Comparison of ENCODE assay signal across 15 cellular contexts in the genomic region with DNA sequence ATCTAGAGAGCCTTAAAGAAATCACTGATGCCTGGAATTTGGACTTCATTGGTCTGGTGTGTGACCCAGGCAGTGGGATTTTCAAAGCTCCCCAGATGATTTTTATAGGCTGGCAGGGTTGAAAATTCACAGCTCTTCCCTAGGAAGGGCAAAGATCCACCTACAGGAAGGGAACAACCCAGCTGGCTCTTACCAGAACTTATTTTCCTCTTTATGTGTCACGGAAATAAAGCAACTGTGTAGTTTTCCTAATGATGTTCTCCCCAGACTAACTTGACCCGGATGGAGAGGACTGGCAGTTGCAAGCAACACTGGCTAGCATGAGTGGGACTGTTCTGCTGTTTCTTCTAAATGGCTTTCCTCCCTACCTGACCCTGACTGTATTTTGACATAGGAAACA.
"Had no signal": no experiment of that assay in that cellular context is flagged by ENCODE, and none has a peak within 500 bp of the region (broad histone marks: within the 10 kb centered on the region; RNA-seq: fewer than 3 reads in every experiment).

No MANE protein-coding gene starts in this region.

- H3K9me3 Mint-ChIP-seq: activated CD4-positive, alpha-beta memory T cell treated with anti-CD3 and anti-CD28 coated beads, Interleukin-2, amount 10 ng/mL, durations not matched to agents 7 days and 5 days; activated naive CD4-positive, alpha-beta T cell treated with anti-CD3 and anti-CD28 coated beads, Interleukin-2, amount 50 U/mL, for 24 hours; activated T-cell treated with anti-CD3 and anti-CD28 coated beads, Interleukin-2, amount 50 U/mL, for 24 hours; memory B cell; stimulated activated effector memory CD8-positive, alpha-beta T cell treated with anti-CD3 and anti-CD28 coated beads, Interleukin-12 subunit alpha, Interleukin-12 subunit beta, amount 100 ng/mL, for 72 hours had no signal

- ATAC-seq: activated CD4-positive, alpha-beta T cell treated with anti-CD3 and anti-CD28 coated beads for 36 hours had no signal

- H3K4me3 ChIP-seq: adrenal gland, heart right ventricle, left ventricle myocardium inferior, prostate gland, tibial artery had no signal

- H3K27me3 ChIP-seq: adrenal gland, heart right ventricle, tibial artery had no signal

- DNase-seq: activated CD4-positive, alpha-beta memory T cell treated with anti-CD3 and anti-CD28 coated beads, Interleukin-2, amount 10 ng/mL, durations not matched to agents 7 days and 5 days; activated CD4-positive, alpha-beta T cell treated with anti-CD3 and anti-CD28 coated beads for 36 hours; activated effector memory CD4-positive, alpha-beta T cell treated with anti-CD3 and anti-CD28 coated beads, Interleukin-2, amount 50 U/mL, for 16 hours; activated T-cell treated with anti-CD3 and anti-CD28 coated beads, Interleukin-2, amount 50 U/mL, for 24 hours; foreskin melanocyte; heart right ventricle; left ventricle myocardium inferior; stimulated activated CD4-positive, alpha-beta T cell treated with anti-CD3 and anti-CD28 coated beads, Interleukin-2, amount 100 ng/mL, for 24 hours; WERI-Rb-1 had no signal

- H3K27ac ChIP-seq: adrenal gland, prostate gland, tibial artery, WERI-Rb-1 had no signal

- H3K27ac Mint-ChIP-seq: activated CD4-positive, alpha-beta memory T cell treated with anti-CD3 and anti-CD28 coated beads, Interleukin-2, amount 10 ng/mL, durations not matched to agents 7 days and 5 days; activated CD4-positive, alpha-beta T cell treated with anti-CD3 and anti-CD28 coated beads for 36 hours; activated naive CD4-positive, alpha-beta T cell treated with anti-CD3 and anti-CD28 coated beads, Interleukin-2, amount 50 U/mL, for 24 hours; activated T-cell treated with anti-CD3 and anti-CD28 coated beads, Interleukin-2, amount 50 U/mL, for 24 hours; memory B cell; stimulated activated effector memory CD8-positive, alpha-beta T cell treated with anti-CD3 and anti-CD28 coated beads, Interleukin-12 subunit alpha, Interleukin-12 subunit beta, amount 100 ng/mL, for 72 hours had no signal

- H3K27me3 Mint-ChIP-seq: activated CD4-positive, alpha-beta memory T cell treated with anti-CD3 and anti-CD28 coated beads, Interleukin-2, amount 10 ng/mL, durations not matched to agents 7 days and 5 days; activated CD4-positive, alpha-beta T cell treated with anti-CD3 and anti-CD28 coated beads for 36 hours; activated naive CD4-positive, alpha-beta T cell treated with anti-CD3 and anti-CD28 coated beads, Interleukin-2, amount 50 U/mL, for 24 hours; activated T-cell treated with anti-CD3 and anti-CD28 coated beads, Interleukin-2, amount 50 U/mL, for 24 hours; memory B cell had no signal

- H3K4me1 Mint-ChIP-seq: memory B cell had no signal

- H3K4me1 ChIP-seq: adrenal gland, prostate gland, tibial artery had no signal

- H3K4me3 Mint-ChIP-seq: activated CD4-positive, alpha-beta memory T cell treated with anti-CD3 and anti-CD28 coated beads, Interleukin-2, amount 10 ng/mL, durations not matched to agents 7 days and 5 days; activated CD4-positive, alpha-beta T cell treated with anti-CD3 and anti-CD28 coated beads for 36 hours; activated naive CD4-positive, alpha-beta T cell treated with anti-CD3 and anti-CD28 coated beads, Interleukin-2, amount 50 U/mL, for 24 hours; activated T-cell treated with anti-CD3 and anti-CD28 coated beads, Interleukin-2, amount 50 U/mL, for 24 hours; memory B cell; stimulated activated effector memory CD8-positive, alpha-beta T cell treated with anti-CD3 and anti-CD28 coated beads, Interleukin-12 subunit alpha, Interleukin-12 subunit beta, amount 100 ng/mL, for 72 hours had no signal

- H3K36me3 Mint-ChIP-seq: stimulated activated effector memory CD8-positive, alpha-beta T cell treated with anti-CD3 and anti-CD28 coated beads, Interleukin-12 subunit alpha, Interleukin-12 subunit beta, amount 100 ng/mL, for 72 hours had no signal

- H3K9me3 ChIP-seq: adrenal gland, heart right ventricle, left ventricle myocardium inferior, prostate gland, tibial artery had no signal
